3 cellular contexts compared by ENCODE assay signal in the genomic region with DNA sequence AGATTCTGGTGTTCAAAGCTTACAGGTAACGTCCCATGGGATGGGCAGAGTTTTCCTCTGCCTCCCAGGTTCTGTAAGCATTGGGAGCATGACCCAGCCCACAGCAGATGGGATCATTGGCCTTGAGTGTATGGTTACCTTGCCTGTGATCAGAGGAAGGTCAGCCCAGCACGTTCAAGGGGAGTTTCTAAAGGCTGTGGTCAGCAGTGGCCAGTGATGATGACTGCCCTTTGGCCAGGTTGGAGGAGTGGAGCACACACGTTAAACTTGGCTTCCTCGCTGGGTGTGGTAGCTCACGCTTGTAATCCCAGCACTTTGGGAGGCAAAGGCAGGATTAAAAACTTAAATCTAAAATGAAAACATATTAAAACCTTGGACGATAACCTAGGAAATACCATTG. TPM values are rescaled to one million over a fixed set of nuclear protein-coding genes. Genes with fewer than 3 reads are reported as not detected.
"Had no signal": no experiment of that assay in that cellular context is flagged by ENCODE, and none has a peak within 500 bp of the region (broad histone marks: within the 10 kb centered on the region; RNA-seq: fewer than 3 reads in every experiment).

No MANE protein-coding gene starts in this region.

RNA-seq across cellular contexts. Expression of gene LGALS9C, which starts 51.8 kb away (rescaled TPM):
- total RNA-seq: LHCN-M2, M059J, MCF 10A had no signal
